3 cellular contexts compared by ENCODE assay signal in the genomic region with DNA sequence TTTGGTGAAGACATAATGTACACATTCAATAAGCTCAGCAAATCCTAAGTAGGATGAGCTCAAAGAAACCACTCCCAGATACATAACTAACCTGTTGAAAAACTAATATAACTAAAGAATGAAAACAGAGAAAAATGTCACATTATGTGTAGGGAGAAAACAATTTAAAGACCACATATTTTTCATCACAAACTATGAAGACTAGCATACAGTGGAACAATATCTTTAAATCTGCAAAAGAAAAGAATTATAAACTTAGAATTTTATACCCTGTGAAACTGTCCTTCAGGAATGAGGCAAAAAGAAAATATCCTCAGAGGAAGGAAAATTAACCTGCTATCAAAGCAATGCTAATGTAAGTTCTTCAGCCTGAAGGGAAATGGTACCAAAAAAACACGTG.
A peak's percentile ranks its signal among the peaks of the same experiment; 100 is the strongest.
TF ChIP-seq lines count a peak whose summit lies in the region.

No MANE protein-coding gene starts in this region.

TF ChIP-seq in HepG2, 621 proteins besides CTCF, POLR2A, EP300 and RAD21:
- TF ChIP-seq HNF4G (IDR thresholded peaks at IDR 0.05; ENCODE audit: borderline replicate concordance, low read depth, low read length) (no peak), HNF4G (CRISPR knock-in tag; IDR thresholded peaks at IDR 0.05; ENCODE audit: borderline replicate concordance, low read depth) (no peak), MAZ (IDR thresholded peaks at IDR 0.05; ENCODE audit: borderline replicate concordance, low read depth, low read length) (no peak), MAZ (CRISPR knock-in tag; IDR thresholded peaks at IDR 0.05; ENCODE audit: low read depth) (no peak), ZFP1 (CRISPR knock-in tag; IDR thresholded peaks at IDR 0.05) (peak; percentile 93; the same call in 1 of the 2 replicates), MED8 (CRISPR knock-in tag; IDR thresholded peaks at IDR 0.05; ENCODE audit: insufficient replicate concordance) (no peak), ERF (CRISPR knock-in tag; IDR thresholded peaks at IDR 0.05) (no peak), NRL (CRISPR knock-in tag; IDR thresholded peaks at IDR 0.05; ENCODE audit: borderline replicate concordance) (no peak)

TF ChIP-seq in GM12878, 131 proteins besides CTCF, POLR2A, EP300 and RAD21 (continues in another document):
- TF ChIP-seq CBX3 (IDR thresholded peaks at IDR 0.05; ENCODE audit: borderline replicate concordance, low read depth) (0 out of 2 replicates have a peak, but pooled peaks have one; percentile 85), RCOR1 (conservative IDR thresholded peaks at IDR 0.05; ENCODE audit: low read depth, low read length) (no peak), ESRRA (IDR thresholded peaks at IDR 0.05; ENCODE audit: low read length) (no peak), DPF2 (IDR thresholded peaks at IDR 0.05) (no peak), NR2C1 (IDR thresholded peaks at IDR 0.05) (no peak), FOXM1 (IDR thresholded peaks at IDR 0.05; ENCODE audit: low read depth, low read length) (no peak), ZNF622 (IDR thresholded peaks at IDR 0.05) (no peak), CBX5 (IDR thresholded peaks at IDR 0.05; ENCODE audit: low read depth) (peak; percentile 82; the same call in 1 of the 2 replicates), SUPT20H (IDR thresholded peaks at IDR 0.05; ENCODE audit: borderline replicate concordance, control insufficient read depth, low read depth, low read length) (no peak), TARDBP (IDR thresholded peaks at IDR 0.05; ENCODE audit: borderline replicate concordance) (no peak)
- TF ChIP-seq, protein P1, sequence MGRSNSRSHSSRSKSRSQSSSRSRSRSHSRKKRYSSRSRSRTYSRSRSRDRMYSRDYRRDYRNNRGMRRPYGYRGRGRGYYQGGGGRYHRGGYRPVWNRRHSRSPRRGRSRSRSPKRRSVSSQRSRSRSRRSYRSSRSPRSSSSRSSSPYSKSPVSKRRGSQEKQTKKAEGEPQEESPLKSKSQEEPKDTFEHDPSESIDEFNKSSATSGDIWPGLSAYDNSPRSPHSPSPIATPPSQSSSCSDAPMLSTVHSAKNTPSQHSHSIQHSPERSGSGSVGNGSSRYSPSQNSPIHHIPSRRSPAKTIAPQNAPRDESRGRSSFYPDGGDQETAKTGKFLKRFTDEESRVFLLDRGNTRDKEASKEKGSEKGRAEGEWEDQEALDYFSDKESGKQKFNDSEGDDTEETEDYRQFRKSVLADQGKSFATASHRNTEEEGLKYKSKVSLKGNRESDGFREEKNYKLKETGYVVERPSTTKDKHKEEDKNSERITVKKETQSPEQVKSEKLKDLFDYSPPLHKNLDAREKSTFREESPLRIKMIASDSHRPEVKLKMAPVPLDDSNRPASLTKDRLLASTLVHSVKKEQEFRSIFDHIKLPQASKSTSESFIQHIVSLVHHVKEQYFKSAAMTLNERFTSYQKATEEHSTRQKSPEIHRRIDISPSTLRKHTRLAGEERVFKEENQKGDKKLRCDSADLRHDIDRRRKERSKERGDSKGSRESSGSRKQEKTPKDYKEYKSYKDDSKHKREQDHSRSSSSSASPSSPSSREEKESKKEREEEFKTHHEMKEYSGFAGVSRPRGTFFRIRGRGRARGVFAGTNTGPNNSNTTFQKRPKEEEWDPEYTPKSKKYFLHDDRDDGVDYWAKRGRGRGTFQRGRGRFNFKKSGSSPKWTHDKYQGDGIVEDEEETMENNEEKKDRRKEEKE (IDR thresholded peaks at IDR 0.05), result no peak
- TF ChIP-seq, protein P2, sequence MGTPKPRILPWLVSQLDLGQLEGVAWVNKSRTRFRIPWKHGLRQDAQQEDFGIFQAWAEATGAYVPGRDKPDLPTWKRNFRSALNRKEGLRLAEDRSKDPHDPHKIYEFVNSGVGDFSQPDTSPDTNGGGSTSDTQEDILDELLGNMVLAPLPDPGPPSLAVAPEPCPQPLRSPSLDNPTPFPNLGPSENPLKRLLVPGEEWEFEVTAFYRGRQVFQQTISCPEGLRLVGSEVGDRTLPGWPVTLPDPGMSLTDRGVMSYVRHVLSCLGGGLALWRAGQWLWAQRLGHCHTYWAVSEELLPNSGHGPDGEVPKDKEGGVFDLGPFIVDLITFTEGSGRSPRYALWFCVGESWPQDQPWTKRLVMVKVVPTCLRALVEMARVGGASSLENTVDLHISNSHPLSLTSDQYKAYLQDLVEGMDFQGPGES (IDR thresholded peaks at IDR 0.05), result no peak
- TF ChIP-seq, protein P3, sequence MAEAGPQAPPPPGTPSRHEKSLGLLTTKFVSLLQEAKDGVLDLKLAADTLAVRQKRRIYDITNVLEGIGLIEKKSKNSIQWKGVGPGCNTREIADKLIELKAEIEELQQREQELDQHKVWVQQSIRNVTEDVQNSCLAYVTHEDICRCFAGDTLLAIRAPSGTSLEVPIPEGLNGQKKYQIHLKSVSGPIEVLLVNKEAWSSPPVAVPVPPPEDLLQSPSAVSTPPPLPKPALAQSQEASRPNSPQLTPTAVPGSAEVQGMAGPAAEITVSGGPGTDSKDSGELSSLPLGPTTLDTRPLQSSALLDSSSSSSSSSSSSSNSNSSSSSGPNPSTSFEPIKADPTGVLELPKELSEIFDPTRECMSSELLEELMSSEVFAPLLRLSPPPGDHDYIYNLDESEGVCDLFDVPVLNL (IDR thresholded peaks at IDR 0.05; ENCODE audit: low read depth, low read length), result no peak
- TF ChIP-seq, protein P4, sequence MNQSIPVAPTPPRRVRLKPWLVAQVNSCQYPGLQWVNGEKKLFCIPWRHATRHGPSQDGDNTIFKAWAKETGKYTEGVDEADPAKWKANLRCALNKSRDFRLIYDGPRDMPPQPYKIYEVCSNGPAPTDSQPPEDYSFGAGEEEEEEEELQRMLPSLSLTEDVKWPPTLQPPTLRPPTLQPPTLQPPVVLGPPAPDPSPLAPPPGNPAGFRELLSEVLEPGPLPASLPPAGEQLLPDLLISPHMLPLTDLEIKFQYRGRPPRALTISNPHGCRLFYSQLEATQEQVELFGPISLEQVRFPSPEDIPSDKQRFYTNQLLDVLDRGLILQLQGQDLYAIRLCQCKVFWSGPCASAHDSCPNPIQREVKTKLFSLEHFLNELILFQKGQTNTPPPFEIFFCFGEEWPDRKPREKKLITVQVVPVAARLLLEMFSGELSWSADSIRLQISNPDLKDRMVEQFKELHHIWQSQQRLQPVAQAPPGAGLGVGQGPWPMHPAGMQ (IDR thresholded peaks at IDR 0.05; ENCODE audit: borderline replicate concordance), result no peak

TF ChIP-seq in K562, 482 proteins besides CTCF, POLR2A, EP300 and RAD21:
- TF ChIP-seq ZFP1 (CRISPR knock-in tag; IDR thresholded peaks at IDR 0.05) (0 out of 2 replicates have a peak, but pooled peaks have one; percentile 50), EP400 (IDR thresholded peaks at IDR 0.05) (no peak)
